ENCODE assay signal across 30 cellular contexts in genomic region chr10:106540606-106541005, GRCh38.
DNase-seq lines count a peak whose midpoint lies in the region; TF ChIP-seq lines count a peak whose summit lies in the region.
"Had no signal": no experiment of that assay in that cellular context is flagged by ENCODE, and none has a peak within 500 bp of the region (broad histone marks: within the 10 kb centered on the region; RNA-seq: fewer than 3 reads in every experiment).

No MANE protein-coding gene starts in this region.

- no peak overlapping the region for H3K4me2 ChIP-seq in GM23248 (ENCODE audit: unreplicated experiment)

- no peak overlapping the region for H2AFZ ChIP-seq in GM23248

- no peak for TF ChIP-seq POLR2A in erythroblast (IDR thresholded peaks at IDR 0.05; ENCODE audit: low read length)

- no peak overlapping the region for H3K4me3 Mint-ChIP-seq in chondrocyte (ENCODE audit: unreplicated experiment)
- H3K4me3 Mint-ChIP-seq: activated naive CD4-positive, alpha-beta T cell treated with anti-CD3 and anti-CD28 coated beads, Interleukin-2, amount 10 ng/mL, durations not matched to agents 7 days and 5 days; activated T-helper 1 cell treated with anti-CD3 and anti-CD28 coated beads, Interleukin-12 subunit alpha, Interleukin-12 subunit beta, Interleukin-2, Interleukin-4 antibody, amounts not matched to agents 30 ng/mL and 10 ng/mL and 1 ng/mL, durations not matched to agents 14 hours and 24 hours and 36 hours; IgD-negative memory B cell; neural crest cell; WTC11 had no signal

- H3K27me3 Mint-ChIP-seq in chondrocyte (ENCODE audit: low read depth) = peaks cover 5% of the 10 kb centered on the region
- H3K27me3 Mint-ChIP-seq: activated naive CD4-positive, alpha-beta T cell treated with anti-CD3 and anti-CD28 coated beads, Interleukin-2, amount 10 ng/mL, durations not matched to agents 7 days and 5 days; CD4-positive, CD25-positive, alpha-beta regulatory T cell; IgD-negative memory B cell had no signal

- H3K9me3 ChIP-seq in GM23248 (ENCODE audit: low read depth) = no peaks in the 10 kb centered on the region
- H3K9me3 ChIP-seq: esophagus squamous epithelium, sigmoid colon, thyroid gland had no signal

- no peak overlapping the region for H3K9ac ChIP-seq in GM23248

- H3K36me3 ChIP-seq in GM23248 (ENCODE audit: low read depth) = no peaks in the 10 kb centered on the region
- H3K36me3 ChIP-seq: esophagus squamous epithelium, sigmoid colon, thyroid gland had no signal

- H3F3A ChIP-seq in GM23248 (ENCODE audit: insufficient read depth) = peaks cover 4% of the 10 kb centered on the region; the same call in 1 of the 2 replicates

- no peak overlapping the region for H3K27ac ChIP-seq in GM23248
- H3K27ac ChIP-seq: esophagus squamous epithelium, sigmoid colon, thyroid gland had no signal

- no peaks in the 10 kb centered on the region for H3K79me2 ChIP-seq in GM23248 (ENCODE audit: insufficient read depth)

- no peak for TF ChIP-seq CTCF in choroid plexus epithelial cell (conservative IDR thresholded peaks at IDR 0.05; ENCODE audit: low read depth, low read length)
- no peak for TF ChIP-seq CTCF in chondrocyte (IDR thresholded peaks at IDR 0.05)

- H3K4me1 ChIP-seq in GM23248 (ENCODE audit: insufficient read depth) = no peaks in the 10 kb centered on the region
- H3K4me1 ChIP-seq: esophagus squamous epithelium, sigmoid colon, thyroid gland had no signal

- no peak overlapping the region for H3K27ac Mint-ChIP-seq in chondrocyte (ENCODE audit: unreplicated experiment)
- H3K27ac Mint-ChIP-seq: activated naive CD4-positive, alpha-beta T cell treated with anti-CD3 and anti-CD28 coated beads, Interleukin-2, amount 10 ng/mL, durations not matched to agents 7 days and 5 days; activated T-helper 1 cell treated with anti-CD3 and anti-CD28 coated beads, Interleukin-12 subunit alpha, Interleukin-12 subunit beta, Interleukin-2, Interleukin-4 antibody, amounts not matched to agents 30 ng/mL and 10 ng/mL and 1 ng/mL, durations not matched to agents 14 hours and 24 hours and 36 hours; CD4-positive, CD25-positive, alpha-beta regulatory T cell; IgD-negative memory B cell; WTC11 had no signal

- H3K36me3 Mint-ChIP-seq in chondrocyte (ENCODE audit: low read depth) = no peaks in the 10 kb centered on the region
- H3K36me3 Mint-ChIP-seq: activated naive CD4-positive, alpha-beta T cell treated with anti-CD3 and anti-CD28 coated beads, Interleukin-2, amount 10 ng/mL, durations not matched to agents 7 days and 5 days; CD4-positive, CD25-positive, alpha-beta regulatory T cell; IgD-negative memory B cell; WTC11 had no signal

- H3K27me3 ChIP-seq in GM23248 (replicated peaks; ENCODE audit: insufficient read depth) = no peaks in the 10 kb centered on the region
- H3K27me3 ChIP-seq: esophagus squamous epithelium, sigmoid colon, thyroid gland had no signal

- peak; percentile 18 for DNase-seq in GM23248
- peak; percentile 5 for DNase-seq in RKO (ENCODE audit: low spot score)
- peak; percentile 78 for DNase-seq in choroid plexus epithelial cell (ENCODE audit: low read depth)
- DNase-seq in renal cortical epithelial cell (ENCODE audit: low read depth) = peak; percentile 1
- DNase-seq in NOMO-1 treated with DMSO at 0.1 percent for 48 hours (lab: John Stamatoyannopoulos, UW; ENCODE audit: unreplicated experiment) = no peak
- DNase-seq in chondrocyte (ENCODE audit: low spot score) = no peak
- no peak for DNase-seq in erythroblast (lab: John Stamatoyannopoulos, UW)
- no peak for DNase-seq in GM19238 (ENCODE audit: insufficient read length, low spot score)
- DNase-seq: activated CD4-positive, alpha-beta T cell treated with anti-CD3 and anti-CD28 coated beads, Interleukin-2, amount 50 U/mL, for 4 hours; activated naive CD4-positive, alpha-beta T cell treated with anti-CD3 and anti-CD28 coated beads, Interleukin-2, amount 10 ng/mL, durations not matched to agents 7 days and 5 days; anterior cingulate cortex; CD4-positive, CD25-positive, alpha-beta regulatory T cell; esophagus squamous epithelium; GDM1; NCI-H1105 treated with DMSO at 0.1 percent for 48 hours; NCI-H2029; NCI-H2227 treated with DMSO at 0.1 percent for 48 hours; NCI-H748 treated with DMSO at 0.1 percent for 48 hours; SHP77; sigmoid colon; stimulated activated CD4-positive, alpha-beta T cell treated with anti-CD3 and anti-CD28 coated beads, Interleukin-15, amount 100 ng/mL, for 24 hours; stimulated activated naive CD8-positive, alpha-beta T cell treated with anti-CD3 and anti-CD28 coated beads, Interleukin-15, Interleukin-2, amounts not matched to agents 100 U/mL and 50 U/mL, for 24 hours; SW 1271; T1000; thyroid gland had no signal

- no peaks in the 10 kb centered on the region for H4K20me1 ChIP-seq in GM23248 (ENCODE audit: insufficient read depth)

- H3K9me2 ChIP-seq in GM23248 (ENCODE audit: insufficient read depth) = no peaks in the 10 kb centered on the region

- no peak overlapping the region for H3K4me3 ChIP-seq in GM23248
- no peak overlapping the region for H3K4me3 ChIP-seq in choroid plexus epithelial cell (ENCODE audit: low read depth, low read length)
- H3K4me3 ChIP-seq: esophagus squamous epithelium, lung, sigmoid colon, thyroid gland had no signal

- in situ Hi-C loops in GM23248 (cut with MboI) = no loop called here

- H3K4me1 Mint-ChIP-seq in chondrocyte (ENCODE audit: low read depth) = peaks cover 5% of the 10 kb centered on the region
- H3K4me1 Mint-ChIP-seq: activated naive CD4-positive, alpha-beta T cell treated with anti-CD3 and anti-CD28 coated beads, Interleukin-2, amount 10 ng/mL, durations not matched to agents 7 days and 5 days; CD4-positive, CD25-positive, alpha-beta regulatory T cell; IgD-negative memory B cell had no signal

- H3K9me3 Mint-ChIP-seq in chondrocyte (ENCODE audit: low read depth) = peaks cover 2% of the 10 kb centered on the region
- H3K9me3 Mint-ChIP-seq: activated T-helper 1 cell treated with anti-CD3 and anti-CD28 coated beads, Interleukin-12 subunit alpha, Interleukin-12 subunit beta, Interleukin-2, Interleukin-4 antibody, amounts not matched to agents 30 ng/mL and 10 ng/mL and 1 ng/mL, durations not matched to agents 14 hours and 24 hours and 36 hours had no signal

Comparison
In these comparisons a context has a peak if more than half of its experiments do, and no peak if none do; other contexts are left out.
1. DNase-seq: peak in GM23248 (single experiment), RKO (single experiment), choroid plexus epithelial cell (single experiment) and renal cortical epithelial cell (single experiment); none in NOMO-1 treated with DMSO at 0.1 percent for 48 hours (single experiment), chondrocyte (single experiment), erythroblast (0 of 2) and GM19238 (single experiment).